ENCODE assay signal across 19 cellular contexts in genomic region chr1:1319646-1319941, GRCh38. TPM values are rescaled to one million over a fixed set of nuclear protein-coding genes. Genes with fewer than 3 reads are reported as not detected.
DNase-seq lines count a peak whose midpoint lies in the region; ATAC-seq and TF ChIP-seq lines count a peak whose summit lies in the region.
"Had no signal": no experiment of that assay in that cellular context is flagged by ENCODE, and none has a peak within 500 bp of the region (broad histone marks: within the 10 kb centered on the region; RNA-seq: fewer than 3 reads in every experiment).

No MANE protein-coding gene starts in this region.

- H3K9me3 ChIP-seq in gastroesophageal sphincter (no peaks in the 10 kb centered on the region), MM.1S (replicated peaks; ENCODE audit: insufficient read depth, low read length) (no peaks in the 10 kb centered on the region)
- H3K9me3 ChIP-seq: BE2C, lower lobe of right lung, right atrium auricular region had no signal

- H3K4me1 ChIP-seq in gastroesophageal sphincter (peaks cover 3 to 94% (median 39%) of the 10 kb centered on the region in 3 donors), MM.1S (ENCODE audit: low read length) (peaks cover 3% of the 10 kb centered on the region; the same call in 1 of the 2 replicates)
- H3K4me1 ChIP-seq: BE2C had no signal

- H3K9me2 ChIP-seq in MM.1S (replicated peaks; ENCODE audit: insufficient read depth, low read length), result no peaks in the 10 kb centered on the region

- 85% methylated on average over 12 of the region's 13 CpGs; no CpG with 5 or more reads in 1 of the 2 donors for WGBS in gastroesophageal sphincter (ENCODE audit: low coverage in 1 of 2), 2 donors

- peaks cover 29% of the 10 kb centered on the region for H3K4me1 Mint-ChIP-seq in activated T-cell treated with anti-CD3 and anti-CD28 coated beads, Interleukin-2, amount 50 U/mL, for 24 hours (ENCODE audit: low read depth)
- H3K4me1 Mint-ChIP-seq in type B pancreatic cell (ENCODE audit: unreplicated experiment), result peaks cover 11% of the 10 kb centered on the region

- H3K79me2 ChIP-seq in MM.1S (ENCODE audit: low read length), result peaks cover 63% of the 10 kb centered on the region

- TF ChIP-seq CTCF in gastroesophageal sphincter (IDR thresholded peaks at IDR 0.05), result no peak
- no peak for TF ChIP-seq CTCF in type B pancreatic cell (conservative IDR thresholded peaks at IDR 0.05)
- TF ChIP-seq CTCF in MM.1S (IDR thresholded peaks at IDR 0.05; ENCODE audit: low read length), result no peak

- H3K4me3 ChIP-seq in gastroesophageal sphincter (no peak overlapping the region), MM.1S (ENCODE audit: low read length) (no peak overlapping the region)
- H3K4me3 ChIP-seq: GM23338, lower lobe of right lung, right atrium auricular region had no signal

- peak overlapping the region; percentile 71 for H3K27ac Mint-ChIP-seq in activated T-cell treated with anti-CD3 and anti-CD28 coated beads, Interleukin-2, amount 50 U/mL, for 24 hours
- H3K27ac Mint-ChIP-seq in type B pancreatic cell, result peak overlapping the region; percentile 65
- H3K27ac Mint-ChIP-seq: activated CD4-positive, alpha-beta T cell treated with anti-CD3 and anti-CD28 coated beads for 36 hours; dendritic cell treated with granulocyte-macrophage colony-stimulating factor and Interleukin-4, amounts not matched to agents 40 ng/mL and 50 ng/mL, for 4 days; GM23338 had no signal

- no peak overlapping the region for H2AFZ ChIP-seq in MM.1S (ENCODE audit: low read length)
- H2AFZ ChIP-seq: GM23338 had no signal

- no peak for TF ChIP-seq POLR2A in gastroesophageal sphincter (IDR thresholded peaks at IDR 0.05)

- no peak overlapping the region for H3K9ac ChIP-seq in MM.1S (ENCODE audit: low read length)

- H4K20me1 ChIP-seq in MM.1S (ENCODE audit: insufficient read depth, low read length), result peaks cover 12% of the 10 kb centered on the region; the same call in 1 of the 2 replicates

- H3K27ac ChIP-seq in gastroesophageal sphincter (peak overlapping the region in 3 of 4 donors; percentile 85 to 89 (median 86)), MM.1S (ENCODE audit: low read length) (no peak overlapping the region)

- H3K4me2 ChIP-seq in MM.1S (ENCODE audit: low read depth, low read length), result no peak overlapping the region
- H3K4me2 ChIP-seq: GM23338 had no signal

- H3K27me3 ChIP-seq in gastroesophageal sphincter, result no peaks in the 10 kb centered on the region
- no peaks in the 10 kb centered on the region for H3K27me3 ChIP-seq in MM.1S (replicated peaks; ENCODE audit: insufficient read depth, low read length)
- H3K27me3 ChIP-seq: BE2C, right atrium auricular region had no signal

- no peak for DNase-seq in activated T-cell treated with anti-CD3 and anti-CD28 coated beads, Interleukin-2, amount 50 U/mL, for 24 hours
- no peak for DNase-seq in activated T-cell treated with anti-CD3 and anti-CD28 coated beads for 4 hours
- no peak for DNase-seq in type B pancreatic cell (ENCODE audit: extremely low spot score, unreplicated experiment)
- DNase-seq in MM.1S, result no peak
- DNase-seq: activated CD4-positive, alpha-beta T cell treated with anti-CD3 and anti-CD28 coated beads for 36 hours; activated CD8-positive, alpha-beta memory T cell treated with anti-CD3 and anti-CD28 coated beads, Interleukin-2, amount 10 ng/mL, durations not matched to agents 7 days and 5 days; activated effector memory CD4-positive, alpha-beta T cell treated with Interleukin-2 at 50 U/mL for 16 hours; BE2C; hippocampal formation; lower lobe of right lung; NCI-H1417 treated with DMSO at 0.1 percent for 48 hours; NCI-H524; stimulated activated naive CD4-positive, alpha-beta T cell treated with Interleukin-2 at 50 U/mL for 16 hours; trophoblast cell had no signal

- H3K4me3 Mint-ChIP-seq in activated T-cell treated with anti-CD3 and anti-CD28 coated beads, Interleukin-2, amount 50 U/mL, for 24 hours, result no peak overlapping the region
- H3K4me3 Mint-ChIP-seq in type B pancreatic cell, result no peak overlapping the region
- H3K4me3 Mint-ChIP-seq: activated CD4-positive, alpha-beta T cell treated with anti-CD3 and anti-CD28 coated beads for 36 hours; activated CD8-positive, alpha-beta memory T cell treated with anti-CD3 and anti-CD28 coated beads, Interleukin-2, amount 10 ng/mL, durations not matched to agents 7 days and 5 days; dendritic cell treated with granulocyte-macrophage colony-stimulating factor and Interleukin-4, amounts not matched to agents 40 ng/mL and 50 ng/mL, for 4 days; GM23338 had no signal

- peaks cover 5% of the 10 kb centered on the region; the same call in 1 of the 2 replicates for H3F3A ChIP-seq in MM.1S (ENCODE audit: insufficient read depth, low read length)

- H3K27me3 Mint-ChIP-seq in activated T-cell treated with anti-CD3 and anti-CD28 coated beads, Interleukin-2, amount 50 U/mL, for 24 hours, result no peaks in the 10 kb centered on the region
- H3K27me3 Mint-ChIP-seq in type B pancreatic cell, result no peaks in the 10 kb centered on the region
- H3K27me3 Mint-ChIP-seq: activated CD4-positive, alpha-beta T cell treated with anti-CD3 and anti-CD28 coated beads for 36 hours; activated CD8-positive, alpha-beta memory T cell treated with anti-CD3 and anti-CD28 coated beads, Interleukin-2, amount 10 ng/mL, durations not matched to agents 7 days and 5 days; dendritic cell treated with granulocyte-macrophage colony-stimulating factor and Interleukin-4, amounts not matched to agents 40 ng/mL and 50 ng/mL, for 4 days had no signal

- H3K9me3 Mint-ChIP-seq in activated T-cell treated with anti-CD3 and anti-CD28 coated beads, Interleukin-2, amount 50 U/mL, for 24 hours, result no peaks in the 10 kb centered on the region
- H3K9me3 Mint-ChIP-seq in type B pancreatic cell, result no peaks in the 10 kb centered on the region
- H3K9me3 Mint-ChIP-seq: dendritic cell treated with granulocyte-macrophage colony-stimulating factor and Interleukin-4, amounts not matched to agents 40 ng/mL and 50 ng/mL, for 4 days; GM23338 had no signal

- ATAC-seq in gastroesophageal sphincter (no peak), HG02798 (IDR thresholded peaks at IDR 0.05; ENCODE audit: poor library complexity, unreplicated experiment) (no peak)
- ATAC-seq: activated CD4-positive, alpha-beta T cell treated with anti-CD3 and anti-CD28 coated beads for 36 hours; activated CD8-positive, alpha-beta memory T cell treated with anti-CD3 and anti-CD28 coated beads, Interleukin-2, amount 10 ng/mL, durations not matched to agents 7 days and 5 days; GM23338; lower lobe of right lung had no signal

- H3K36me3 ChIP-seq in gastroesophageal sphincter, result peaks cover 0 to 48% of the 10 kb centered on the region in 2 donors
- 0 out of 2 replicates have a peak, but pooled peaks cover 5% of the 10 kb centered on the region for H3K36me3 ChIP-seq in MM.1S (replicated peaks; ENCODE audit: insufficient read depth, low read length)

- peaks cover 71% of the 10 kb centered on the region for H3K36me3 Mint-ChIP-seq in activated T-cell treated with anti-CD3 and anti-CD28 coated beads, Interleukin-2, amount 50 U/mL, for 24 hours (ENCODE audit: low read depth)
- H3K36me3 Mint-ChIP-seq in type B pancreatic cell, result no peaks in the 10 kb centered on the region

- no peak for TF ChIP-seq EP300 in gastroesophageal sphincter (IDR thresholded peaks at IDR 0.05)

RNA-seq across cellular contexts. Expression of gene INTS11, which starts 4.9 kb away (rescaled TPM):
- total RNA-seq in gastroesophageal sphincter (100 to 1,000 TPM in 1 of 4 donors, 10 to 100 TPM in 3; 62.0 to 119 (median 96.4) TPM), type B pancreatic cell (ENCODE audit: low replicate concordance) (127 and 138 TPM in 2 replicates)

RNA-seq across cellular contexts. Expression of gene CPTP, which starts 5.0 kb away (rescaled TPM):
- 10 to 100 TPM; 10.4 to 42.7 (median 30.1) TPM for total RNA-seq in gastroesophageal sphincter
- total RNA-seq in type B pancreatic cell (ENCODE audit: low replicate concordance), result 24.2 and 28.5 TPM in 2 replicates

RNA-seq across cellular contexts. Expression of gene PUSL1, which starts 11.2 kb away (rescaled TPM):
- total RNA-seq in gastroesophageal sphincter (10 to 100 TPM; 12.5 to 24.2 (median 19.4) TPM), type B pancreatic cell (ENCODE audit: low replicate concordance) (20.4 and 25.5 TPM in 2 replicates)

RNA-seq across cellular contexts. Expression of gene TAS1R3, which starts 11.5 kb away (rescaled TPM):
- total RNA-seq in gastroesophageal sphincter (under 1 TPM in 3 of 4 donors, not detected in 1; 0.12 to 0.54 (median 0.40) TPM), type B pancreatic cell (ENCODE audit: low replicate concordance) (0.83 and 0.89 TPM in 2 replicates)

RNA-seq across cellular contexts. Expression of gene ACAP3, which starts 11.9 kb away (rescaled TPM):
- total RNA-seq in gastroesophageal sphincter (10 to 100 TPM; 35.6 to 74.7 (median 50.2) TPM), type B pancreatic cell (ENCODE audit: low replicate concordance) (93.9 and 103 TPM in 2 replicates)
